ENCODE assay signal across 8 cellular contexts in the genomic region with DNA sequence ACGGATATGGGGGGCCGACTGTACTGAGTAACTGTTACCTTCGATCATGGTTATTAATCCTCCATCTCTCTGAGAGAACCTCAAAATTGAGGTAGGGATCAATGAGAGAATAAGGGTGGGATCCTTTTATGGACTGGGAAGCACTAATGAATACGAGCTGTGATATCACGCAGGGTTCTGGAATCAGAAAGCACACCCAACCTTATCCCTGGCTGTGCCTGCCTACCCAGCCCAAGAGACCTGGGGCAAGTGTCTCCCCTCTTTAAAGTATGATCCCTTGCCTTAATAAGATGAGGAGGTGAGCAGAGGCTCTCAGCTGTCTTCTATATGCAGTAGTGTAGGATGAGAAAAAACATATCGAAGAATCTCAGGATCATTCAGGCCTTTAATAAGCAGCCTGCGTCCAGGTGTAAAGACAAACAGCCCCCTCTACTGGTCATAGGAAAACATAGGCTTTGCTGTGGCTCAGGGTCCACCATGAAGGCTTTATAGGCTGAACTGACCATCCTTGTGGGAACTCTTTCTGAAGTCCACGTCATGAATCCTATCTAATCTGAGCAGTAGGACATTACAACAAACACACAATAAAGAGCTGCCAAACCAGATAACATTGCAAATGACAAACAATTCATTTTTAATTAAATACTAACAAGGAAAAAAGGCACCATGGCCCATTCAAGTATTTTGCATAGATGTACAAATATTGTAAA. TPM values are rescaled to one million over a fixed set of nuclear protein-coding genes. Genes with fewer than 3 reads are reported as not detected.
DNase-seq lines count a peak whose midpoint lies in the region; TF ChIP-seq lines count a peak whose summit lies in the region.
"Had no signal": no experiment of that assay in that cellular context is flagged by ENCODE, and none has a peak within 500 bp of the region (broad histone marks: within the 10 kb centered on the region; RNA-seq: fewer than 3 reads in every experiment).

No MANE protein-coding gene starts in this region.

- H2AK5ac ChIP-seq in H9 (ENCODE audit: insufficient read length, low read length), result no peak overlapping the region

- H3K9me3 Mint-ChIP-seq in H9 (no peaks in the 10 kb centered on the region), neural progenitor cell (no peaks in the 10 kb centered on the region)
- H3K9me3 Mint-ChIP-seq: stimulated activated naive CD8-positive, alpha-beta T cell treated with anti-CD3 and anti-CD28 coated beads, Interleukin-15, Interleukin-2, amounts not matched to agents 100 ng/mL and 50 ng/mL, for 24 hours had no signal

- no peak for TF ChIP-seq POLR2A in ovary (IDR thresholded peaks at IDR 0.05)

- no peaks in the 10 kb centered on the region for H3K27me3 ChIP-seq in H9 (ENCODE audit: insufficient read depth, low read length)
- H3K27me3 ChIP-seq in neural progenitor cell, result no peaks in the 10 kb centered on the region
- no peaks in the 10 kb centered on the region for H3K27me3 ChIP-seq in ovary

- H3K27me3 Mint-ChIP-seq in H9 (ENCODE audit: low read depth), result no peaks in the 10 kb centered on the region
- H3K27me3 Mint-ChIP-seq in neural progenitor cell (ENCODE audit: insufficient read depth, low read depth), result peaks cover 2% of the 10 kb centered on the region
- H3K27me3 Mint-ChIP-seq: stimulated activated naive CD8-positive, alpha-beta T cell treated with anti-CD3 and anti-CD28 coated beads, Interleukin-15, Interleukin-2, amounts not matched to agents 100 ng/mL and 50 ng/mL, for 24 hours had no signal

- no peak overlapping the region for H4K91ac ChIP-seq in H9 (ENCODE audit: insufficient read length, low read depth, low read length)

- no CpG with 5 or more reads among the region's 8 CpGs for WGBS in H9 (ENCODE audit: extremely low coverage, insufficient read length, low lambda C conversion rate)
- 73 to 75% (median 74%) methylated on average over 8 of the region's 8 CpGs for WGBS in ovary, 3 donors

- H3K18ac ChIP-seq in H9 (ENCODE audit: insufficient read length, low read depth, low read length), result no peak overlapping the region

- TF ChIP-seq EP300 in ovary (IDR thresholded peaks at IDR 0.05), result no peak

- H2AFZ ChIP-seq in H9 (ENCODE audit: low read length), result no peak overlapping the region
- no peak overlapping the region for H2AFZ ChIP-seq in neural progenitor cell (replicated peaks)

- H3K9me3 ChIP-seq in H9 (ENCODE audit: control insufficient read depth, low read depth, low read length) (no peaks in the 10 kb centered on the region), neural progenitor cell (ENCODE audit: low read depth) (no peaks in the 10 kb centered on the region), ovary (no peaks in the 10 kb centered on the region)

- H3K27ac Mint-ChIP-seq in H9 (no peak overlapping the region), neural progenitor cell (no peak overlapping the region)
- H3K27ac Mint-ChIP-seq: stimulated activated naive CD8-positive, alpha-beta T cell treated with anti-CD3 and anti-CD28 coated beads, Interleukin-15, Interleukin-2, amounts not matched to agents 100 ng/mL and 50 ng/mL, for 24 hours had no signal

- no peaks in the 10 kb centered on the region for H3K79me2 ChIP-seq in H9 (ENCODE audit: insufficient read depth, low read length)
- H3K79me2 ChIP-seq in neural progenitor cell (ENCODE audit: low read depth), result no peaks in the 10 kb centered on the region

- H2BK5ac ChIP-seq in H9 (ENCODE audit: insufficient read length, low read length), result no peak overlapping the region

- H3F3A ChIP-seq in neural progenitor cell (ENCODE audit: low read depth), result no peaks in the 10 kb centered on the region

- H2BK20ac ChIP-seq in H9 (ENCODE audit: low read depth, low read length, poor library complexity, severe bottlenecking), result no peak overlapping the region

- H2BK15ac ChIP-seq in H9 (ENCODE audit: low read depth, low read length), result no peak overlapping the region

- no peaks in the 10 kb centered on the region for H3K79me1 ChIP-seq in H9 (ENCODE audit: insufficient read depth, low read depth, low read length, poor library complexity, severe bottlenecking)

- H4K5ac ChIP-seq in H9 (ENCODE audit: insufficient read length, low read depth, low read length), result no peak overlapping the region

- H3K4me1 ChIP-seq in H9 (ENCODE audit: insufficient read depth, low read length), result peaks cover 5% of the 10 kb centered on the region; the same call in 1 of the 2 replicates
- H3K4me1 ChIP-seq in neural progenitor cell, result peaks cover 6% of the 10 kb centered on the region
- no peaks in the 10 kb centered on the region for H3K4me1 ChIP-seq in ovary (ENCODE audit: insufficient read depth)

- H4K20me1 ChIP-seq in H9 (ENCODE audit: control insufficient read depth, insufficient read depth, insufficient read length) (no peaks in the 10 kb centered on the region), neural progenitor cell (ENCODE audit: low read depth) (no peaks in the 10 kb centered on the region)

- peaks cover 0 to 5% (median 2%) of the 10 kb centered on the region in 3 experiments; a peak in 2 of 7 replicates for H3K36me3 Mint-ChIP-seq in H9 (ENCODE audit: insufficient read depth in 1 of 3, low read depth in 3 of 3)
- H3K36me3 Mint-ChIP-seq in neural progenitor cell, result peaks cover 9% of the 10 kb centered on the region

- no peak overlapping the region for H3K23ac ChIP-seq in H9 (ENCODE audit: insufficient read length, low read depth, low read length)

- H3T11ph ChIP-seq in H9 (ENCODE audit: low read length), result no peak overlapping the region

- H4K8ac ChIP-seq in H9 (replicated peaks; ENCODE audit: insufficient read length, low read depth, low read length), result no peak overlapping the region

- H3K4me2 ChIP-seq in H9 (ENCODE audit: insufficient read depth, insufficient read length, low read length), result no peak overlapping the region
- no peak overlapping the region for H3K4me2 ChIP-seq in neural progenitor cell

- DNase-seq in ELR (ENCODE audit: low read depth) (peak; percentile 84), H9 (peak; percentile 53), NCI-H2081 (lab: John Stamatoyannopoulos, UW) (peak; percentile 71 to 82), fibroblast of the aortic adventitia (ENCODE audit: low read depth) (peak; percentile 76), neural progenitor cell (ENCODE audit: low spot score) (peak; percentile 87), ovary (no peak)

- H3K4ac ChIP-seq in H9 (ENCODE audit: low read depth, low read length), result no peak overlapping the region

- H3K14ac ChIP-seq in H9 (ENCODE audit: insufficient read depth, low read length), result no peak overlapping the region

- H3K4me1 Mint-ChIP-seq in H9 (peaks cover 20% of the 10 kb centered on the region in 2 experiments), neural progenitor cell (peaks cover 18% of the 10 kb centered on the region)

- H3K9ac ChIP-seq in H9 (ENCODE audit: extremely low read depth, insufficient read length, low read length) (no peak overlapping the region), neural progenitor cell (no peak overlapping the region)

- intact Hi-C loops in ovary (cut with DNase I), result loop anchor here in 1 of 4 donors (10.0 kb wide), 1 partner anchor 102 kb away; no protein-coding TSS in a partner anchor

- no peak overlapping the region for H2BK12ac ChIP-seq in H9 (ENCODE audit: insufficient read length, low read depth, low read length)

- H3K36me3 ChIP-seq in neural progenitor cell, result no peaks in the 10 kb centered on the region
- H3K36me3 ChIP-seq in ovary, result no peaks in the 10 kb centered on the region

- no peak overlapping the region for H3K56ac ChIP-seq in H9 (ENCODE audit: insufficient read length, low read depth, low read length)

- no peaks in the 10 kb centered on the region for H3K23me2 ChIP-seq in H9 (ENCODE audit: insufficient read length, low read depth, low read length, poor library complexity, severe bottlenecking)

- no peak overlapping the region for H3K4me3 ChIP-seq in fibroblast of the aortic adventitia (ENCODE audit: low read depth, low read length)
- no peak overlapping the region for H3K4me3 ChIP-seq in neural progenitor cell
- no peak overlapping the region for H3K4me3 ChIP-seq in ovary

- H2BK120ac ChIP-seq in H9 (ENCODE audit: low read depth, low read length, poor library complexity, severe bottlenecking), result no peak overlapping the region

- H3K4me3 Mint-ChIP-seq in H9, result no peak overlapping the region
- no peak overlapping the region for H3K4me3 Mint-ChIP-seq in neural progenitor cell
- H3K4me3 Mint-ChIP-seq: stimulated activated naive CD8-positive, alpha-beta T cell treated with anti-CD3 and anti-CD28 coated beads, Interleukin-15, Interleukin-2, amounts not matched to agents 100 ng/mL and 50 ng/mL, for 24 hours had no signal

- TF ChIP-seq CTCF in H9 (conservative IDR thresholded peaks at IDR 0.05) (peak; percentile 87), VCaP (conservative IDR thresholded peaks at IDR 0.05) (peak; percentile 86), fibroblast of the aortic adventitia (IDR thresholded peaks at IDR 0.05; ENCODE audit: insufficient read depth, low read length) (peak; percentile 81), neural progenitor cell (IDR thresholded peaks at IDR 0.05) (peak; percentile 89), ovary (IDR thresholded peaks at IDR 0.05) (peak in 1 of 3 donors; percentile 14)

- H3K27ac ChIP-seq in H9 (ENCODE audit: insufficient read length, low read depth, low read length), result no peak overlapping the region
- H3K27ac ChIP-seq in VCaP, result no peak overlapping the region
- no peak overlapping the region for H3K27ac ChIP-seq in neural progenitor cell
- no peak overlapping the region for H3K27ac ChIP-seq in ovary

RNA-seq across cellular contexts. Expression of a gene that starts 16.8 kb away (rescaled TPM):
- total RNA-seq in H9 (2021), result not detected in 2 replicates
- total RNA-seq in fibroblast of the aortic adventitia (ENCODE audit: low replicate concordance), result under 0.01 TPM in 1 of 2 replicates, not detected in the other
- total RNA-seq in neural progenitor cell (ENCODE audit: low replicate concordance), result not detected in 2 replicates
- under 1 TPM in 1 of 7 donors, not detected in 6; 0.80 TPM for total RNA-seq in ovary
- polyA plus RNA-seq in ovary, result not detected

Comparison
In these comparisons a context has a peak if more than half of its experiments do, and no peak if none do; other contexts are left out.
1. DNase-seq: peak in ELR (single experiment), H9 (single experiment), NCI-H2081 (2 of 2), fibroblast of the aortic adventitia (single experiment) and neural progenitor cell (single experiment); none in ovary (0 of 5).